2 cellular contexts compared by ENCODE assay signal in the genomic region with DNA sequence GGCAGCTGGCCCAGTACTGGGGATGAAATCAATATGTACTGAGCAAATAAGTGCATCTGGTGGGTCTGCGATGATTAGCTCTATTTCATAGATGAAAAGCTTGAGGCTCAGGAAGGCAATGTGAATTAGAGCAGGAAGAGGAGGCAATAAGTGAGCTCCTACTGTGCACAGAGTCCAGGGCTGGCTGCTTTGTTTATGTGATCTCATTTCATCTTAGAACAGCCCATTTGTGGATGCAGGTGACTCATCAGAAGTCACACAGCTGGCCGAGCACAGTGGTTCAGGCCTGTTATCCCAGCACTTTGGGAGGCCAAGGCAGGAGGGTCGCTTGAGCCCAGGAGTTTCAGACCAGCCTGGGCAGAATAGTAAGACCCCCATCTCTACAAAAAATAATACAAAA.
TF ChIP-seq lines count a peak whose summit lies in the region.

No MANE protein-coding gene starts in this region.

TF ChIP-seq in HCT116, 20 proteins besides CTCF, POLR2A, EP300 and RAD21:
- TF ChIP-seq, protein P1, sequence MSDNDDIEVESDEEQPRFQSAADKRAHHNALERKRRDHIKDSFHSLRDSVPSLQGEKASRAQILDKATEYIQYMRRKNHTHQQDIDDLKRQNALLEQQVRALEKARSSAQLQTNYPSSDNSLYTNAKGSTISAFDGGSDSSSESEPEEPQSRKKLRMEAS (IDR thresholded peaks at IDR 0.05): no peak
- 0 out of 2 replicates have a peak, but pooled peaks have one; percentile 12 for TF ChIP-seq JUND (IDR thresholded peaks at IDR 0.05)

TF ChIP-seq in K562, 482 proteins besides CTCF, POLR2A, EP300 and RAD21:
- TF ChIP-seq CTBP1 (IDR thresholded peaks at IDR 0.05; ENCODE audit: borderline replicate concordance): no peak
- TF ChIP-seq, protein P2, sequence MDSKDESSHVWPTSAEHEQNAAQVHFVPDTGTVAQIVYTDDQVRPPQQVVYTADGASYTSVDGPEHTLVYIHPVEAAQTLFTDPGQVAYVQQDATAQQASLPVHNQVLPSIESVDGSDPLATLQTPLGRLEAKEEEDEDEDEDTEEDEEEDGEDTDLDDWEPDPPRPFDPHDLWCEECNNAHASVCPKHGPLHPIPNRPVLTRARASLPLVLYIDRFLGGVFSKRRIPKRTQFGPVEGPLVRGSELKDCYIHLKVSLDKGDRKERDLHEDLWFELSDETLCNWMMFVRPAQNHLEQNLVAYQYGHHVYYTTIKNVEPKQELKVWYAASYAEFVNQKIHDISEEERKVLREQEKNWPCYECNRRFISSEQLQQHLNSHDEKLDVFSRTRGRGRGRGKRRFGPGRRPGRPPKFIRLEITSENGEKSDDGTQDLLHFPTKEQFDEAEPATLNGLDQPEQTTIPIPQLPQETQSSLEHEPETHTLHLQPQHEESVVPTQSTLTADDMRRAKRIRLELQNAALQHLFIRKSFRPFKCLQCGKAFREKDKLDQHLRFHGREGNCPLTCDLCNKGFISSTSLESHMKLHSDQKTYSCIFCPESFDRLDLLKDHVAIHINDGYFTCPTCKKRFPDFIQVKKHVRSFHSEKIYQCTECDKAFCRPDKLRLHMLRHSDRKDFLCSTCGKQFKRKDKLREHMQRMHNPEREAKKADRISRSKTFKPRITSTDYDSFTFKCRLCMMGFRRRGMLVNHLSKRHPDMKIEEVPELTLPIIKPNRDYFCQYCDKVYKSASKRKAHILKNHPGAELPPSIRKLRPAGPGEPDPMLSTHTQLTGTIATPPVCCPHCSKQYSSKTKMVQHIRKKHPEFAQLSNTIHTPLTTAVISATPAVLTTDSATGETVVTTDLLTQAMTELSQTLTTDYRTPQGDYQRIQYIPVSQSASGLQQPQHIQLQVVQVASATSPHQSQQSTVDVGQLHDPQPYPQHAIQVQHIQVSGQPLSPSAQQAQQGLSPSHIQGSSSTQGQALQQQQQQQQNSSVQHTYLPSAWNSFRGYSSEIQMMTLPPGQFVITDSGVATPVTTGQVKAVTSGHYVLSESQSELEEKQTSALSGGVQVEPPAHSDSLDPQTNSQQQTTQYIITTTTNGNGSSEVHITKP (IDR thresholded peaks at IDR 0.05; ENCODE audit: partially characterized antibody): peak; percentile 70
